In the genomic region with DNA sequence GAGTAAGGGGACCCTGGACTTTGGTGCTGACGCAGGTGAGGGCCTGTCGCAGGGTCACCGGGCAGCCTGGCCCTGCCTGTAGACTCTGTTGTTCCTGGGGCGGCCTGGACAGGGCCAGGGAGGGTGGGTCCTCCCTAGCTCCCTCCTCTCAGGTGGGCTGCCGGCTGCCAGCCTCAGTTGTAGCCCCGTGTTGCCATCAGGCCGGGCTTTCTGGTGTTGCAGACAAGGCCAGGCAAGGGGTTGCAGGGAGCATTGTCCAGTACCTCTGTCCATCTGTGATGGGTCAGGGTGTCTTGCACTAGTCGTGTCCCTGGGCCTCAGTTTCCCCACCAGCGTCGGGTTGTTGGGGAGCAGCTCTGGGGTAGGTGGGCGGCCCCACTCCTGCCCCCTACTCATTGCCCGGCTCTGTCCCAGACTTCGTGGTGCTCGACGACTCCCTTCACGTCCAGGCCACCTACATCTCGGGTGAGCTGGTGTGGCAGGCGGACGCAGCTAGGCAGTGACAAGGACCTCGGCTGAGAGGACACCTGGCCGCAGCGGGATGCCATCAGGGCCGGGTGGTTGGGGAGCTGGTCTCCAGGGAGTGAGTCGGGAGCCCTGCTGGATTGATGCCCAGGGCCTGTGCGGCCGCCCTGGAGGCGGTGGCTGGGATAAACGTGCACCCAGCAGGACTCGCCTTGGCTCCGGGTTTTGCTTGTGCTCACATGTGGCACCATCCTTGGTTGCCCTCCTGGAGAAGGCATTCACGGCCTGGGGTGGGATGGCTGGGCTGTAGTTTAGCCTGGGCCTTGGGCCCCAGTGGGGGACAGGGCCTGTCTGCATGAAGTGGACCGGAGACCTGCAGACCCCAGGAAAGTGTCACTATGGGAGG, we compare ENCODE assay signal across 12 cellular contexts. TPM values are rescaled to one million over a fixed set of nuclear protein-coding genes. Genes with fewer than 3 reads are reported as not detected.
A peak's percentile ranks its signal among the peaks of the same experiment; 100 is the strongest.
DNase-seq lines count a peak whose midpoint lies in the region; ATAC-seq, FAIRE-seq and TF ChIP-seq lines count a peak whose summit lies in the region.
"Had no signal": no experiment of that assay in that cellular context is flagged by ENCODE, and none has a peak within 500 bp of the region (broad histone marks: within the 10 kb centered on the region; RNA-seq: fewer than 3 reads in every experiment).

No MANE protein-coding gene starts in this region.

- H3K4me2 ChIP-seq in H1 (ENCODE audit: insufficient read depth in 1 of 2, low read depth in 2 of 2, low read length in 2 of 2) = no peak overlapping the region
- no peak overlapping the region for H3K4me2 ChIP-seq in neural progenitor cell

- ATAC-seq in CD4-positive, alpha-beta T cell (ENCODE audit: poor library complexity) = no peak
- ATAC-seq: activated naive CD4-positive, alpha-beta T cell treated with anti-CD3 and anti-CD28 coated beads, Interleukin-2, amount 50 U/mL, for 72 hours; esophagus mucosa had no signal

- H3K4me1 ChIP-seq in HEK293 (ENCODE audit: control insufficient read depth, insufficient read depth, low read length) (peaks cover 3% of the 10 kb centered on the region; the same call in 1 of the 2 replicates), H1 (replicated peaks in 1 of 4; ENCODE audit: control insufficient read depth in 3 of 4, insufficient read depth in 4 of 4, low read length in 3 of 4) (peaks cover 0 to 9% (median 7%) of the 10 kb centered on the region in 4 experiments; a peak in 4 of 7 replicates), neural progenitor cell (no peaks in the 10 kb centered on the region)

- H3K4me3 ChIP-seq in HEK293 (ENCODE audit: low read depth, low read length) (no peak overlapping the region), H1 (ENCODE audit: extremely low read depth in 1 of 4, insufficient read depth in 2 of 4, low read depth in 3 of 4, low read length in 4 of 4) (no peak overlapping the region), neural progenitor cell (no peak overlapping the region)

- WGBS in H1 (ENCODE audit: extremely low coverage in 1 of 2, insufficient coverage in 1 of 2, insufficient read length in 1 of 2, insufficient replicate concordance in 2 of 2, low coverage in 1 of 2, low lambda C conversion rate in 2 of 2, missing lambda C conversion rate in 1 of 2), 2 experiments = 91% methylated on average over 28 of the region's 32 CpGs; no CpG with 5 or more reads in 1 of the 2 experiments

- peak overlapping the region; percentile 82 for H3K27ac Mint-ChIP-seq in CD4-positive, alpha-beta T cell
- no peak overlapping the region for H3K27ac Mint-ChIP-seq in neural progenitor cell

- no peaks in the 10 kb centered on the region for H3K9me3 ChIP-seq in CD4-positive, alpha-beta T cell (ENCODE audit: control insufficient read depth, low read length)
- no peaks in the 10 kb centered on the region for H3K9me3 ChIP-seq in HEK293 (ENCODE audit: control insufficient read depth, insufficient read depth, low read depth, low read length)
- H3K9me3 ChIP-seq in H1 (ENCODE audit: insufficient read depth in 2 of 2, low read depth in 1 of 2, low read length in 1 of 2) = no peaks in the 10 kb centered on the region
- H3K9me3 ChIP-seq in neural progenitor cell (ENCODE audit: low read depth) = no peaks in the 10 kb centered on the region
- H3K9me3 ChIP-seq: Caco-2 had no signal

- H3K14ac ChIP-seq in H1 (ENCODE audit: insufficient read length) = no peak overlapping the region

- no peak overlapping the region for H4K5ac ChIP-seq in H1 (ENCODE audit: insufficient read length, low read depth, low read length)

- no peak overlapping the region for H4K8ac ChIP-seq in H1 (ENCODE audit: extremely low read depth, insufficient read depth, low read length)

- H2BK120ac ChIP-seq in H1 (replicated peaks; ENCODE audit: low read depth, low read length) = no peak overlapping the region

- no peak; a peak in 1 of 4 replicates for TF ChIP-seq RAD21 in H1 (IDR thresholded peaks at IDR 0.05 in 1 of 2, conservative IDR thresholded peaks at IDR 0.05 in 1 of 2; ENCODE audit: low read depth in 2 of 2, low read length in 2 of 2)

- H3K36me3 ChIP-seq in HEK293 (ENCODE audit: control insufficient read depth in 2 of 2, insufficient read depth in 1 of 2, low read length in 2 of 2) = peaks cover 0 to 61% of the 10 kb centered on the region in 2 experiments; a peak in 1 of 3 replicates
- H3K36me3 ChIP-seq in H1 (ENCODE audit: control insufficient read depth in 2 of 4, insufficient read depth in 4 of 4, low read length in 3 of 4) = peaks cover 5 to 20% (median 10%) of the 10 kb centered on the region in 4 experiments; a peak in 7 of 8 replicates
- no peaks in the 10 kb centered on the region for H3K36me3 ChIP-seq in neural progenitor cell

- H3K9me3 Mint-ChIP-seq in CD4-positive, alpha-beta T cell = no peaks in the 10 kb centered on the region
- no peaks in the 10 kb centered on the region for H3K9me3 Mint-ChIP-seq in neural progenitor cell
- H3K9me3 Mint-ChIP-seq: activated naive CD4-positive, alpha-beta T cell treated with anti-CD3 and anti-CD28 coated beads, Interleukin-2, amount 50 U/mL, for 72 hours had no signal

- H3F3A ChIP-seq in neural progenitor cell (ENCODE audit: low read depth) = peaks cover 11% of the 10 kb centered on the region

- H3K23me2 ChIP-seq in H1 (ENCODE audit: low read depth, low read length) = peaks cover 14% of the 10 kb centered on the region

- H3K79me1 ChIP-seq in H1 (ENCODE audit: low read depth, low read length) = no peaks in the 10 kb centered on the region

- H3K79me2 ChIP-seq in H1 (ENCODE audit: control insufficient read depth in 1 of 2, insufficient read depth in 2 of 2, low read length in 2 of 2) (no peaks in the 10 kb centered on the region), neural progenitor cell (ENCODE audit: low read depth) (no peaks in the 10 kb centered on the region)

- H3K4me1 Mint-ChIP-seq in CD4-positive, alpha-beta T cell (ENCODE audit: low read depth) = peaks cover 25% of the 10 kb centered on the region
- peaks cover 13% of the 10 kb centered on the region for H3K4me1 Mint-ChIP-seq in neural progenitor cell

- no peak overlapping the region for H3K23ac ChIP-seq in H1 (ENCODE audit: insufficient read length)

- TF ChIP-seq CTCF in CD4-positive, alpha-beta T cell (IDR thresholded peaks at IDR 0.05) = no peak
- no peak; the same call in 1 of the 2 replicates for TF ChIP-seq CTCF in HEK293 (tag by site-specific recombination; IDR thresholded peaks at IDR 0.05)
- TF ChIP-seq CTCF in H1 (IDR thresholded peaks at IDR 0.05; ENCODE audit: control extremely low read depth in 1 of 3, insufficient read depth in 1 of 3, low read depth in 1 of 3, low read length in 3 of 3) = peak; percentile 15 to 39 (median 22); a peak in 3 of 4 replicates
- TF ChIP-seq CTCF in neural progenitor cell (IDR thresholded peaks at IDR 0.05) = no peak

- FAIRE-seq in H1 (lab: Jason Lieb, UNC) = no peak

- no peak overlapping the region for H3K4ac ChIP-seq in H1 (replicated peaks; ENCODE audit: insufficient read length, low read depth, low read length)

- H3K18ac ChIP-seq in H1 (ENCODE audit: extremely low read depth, low read length) = no peak overlapping the region

- H3K27me3 Mint-ChIP-seq in CD4-positive, alpha-beta T cell = peaks cover 8% of the 10 kb centered on the region
- H3K27me3 Mint-ChIP-seq in neural progenitor cell (ENCODE audit: insufficient read depth, low read depth) = peaks cover 17% of the 10 kb centered on the region

- in situ Hi-C loops in KBM-7 (cut with MboI; ENCODE audit: low pct_unique_long_range_greater_than_20kb, low sequenced_read_pairs) = no loop called here

- H4K91ac ChIP-seq in H1 (replicated peaks; ENCODE audit: insufficient read length, low read length) = no peak overlapping the region

- no peak overlapping the region for H3K56ac ChIP-seq in H1 (replicated peaks; ENCODE audit: insufficient read length, low read depth, low read length)

- POLR2A ChIA-PET in CD4-positive, alpha-beta T cell (lab: Charles Lee) = interaction anchor here (0.8 to 4.2 kb wide), 3 partner anchors 10 to 15 kb away, joined by 3 to 135 read pairs (median 7); a partner anchor contains a TSS
- POLR2A ChIA-PET in HEK293 (lab: Yijun Ruan, JAX) (interaction anchor here (1.0 kb wide), 1 partner anchor 9 kb away, joined by 3 read pairs; a partner anchor contains a TSS), H1 (lab: Charles Lee; ENCODE audit: partially characterized antibody) (interaction anchor here (1.7 to 5.6 kb wide), 2 partner anchors 8 to 375 kb away, joined by 3 to 108 read pairs; a partner anchor contains a TSS)

- no peak for DNase-seq in CD4-positive, alpha-beta T cell
- DNase-seq in H1 (ENCODE audit: low read depth in 1 of 2, low spot score in 2 of 2) (no peak), neural progenitor cell (ENCODE audit: low spot score) (no peak), occipital lobe (lab: John Stamatoyannopoulos, UW) (no peak), KBM-7 (no peak), medulla oblongata (ENCODE audit: extremely low spot score) (no peak)
- DNase-seq: Caco-2, midbrain, retina had no signal

- CTCF ChIA-PET in CD4-positive, alpha-beta T cell (lab: Charles Lee) = no interaction called here
- CTCF ChIA-PET in HEK293 (lab: Yijun Ruan, JAX) (no interaction called here), H1 (lab: Charles Lee; ENCODE audit: partially characterized antibody) (interaction anchor here (0.7 to 1.1 kb wide), 4 partner anchors 15 to 90 kb away, joined by 3 to 5 read pairs (median 4); no protein-coding TSS in a partner anchor)

- H3K9ac ChIP-seq in H1 (replicated peaks in 1 of 4; ENCODE audit: extremely low read depth in 1 of 4, low read depth in 3 of 4, low read length in 3 of 4) = no peak overlapping the region
- H3K9ac ChIP-seq in neural progenitor cell = no peak overlapping the region

- H2AFZ ChIP-seq in H1 (ENCODE audit: low read length) (no peak overlapping the region), neural progenitor cell (replicated peaks) (no peak overlapping the region)

- TF ChIP-seq POLR2A in H1 (IDR thresholded peaks at IDR 0.05; ENCODE audit: control extremely low read depth in 1 of 2, low read depth in 2 of 2, low read length in 2 of 2) = no peak

- peaks cover 57% of the 10 kb centered on the region for H3K36me3 Mint-ChIP-seq in CD4-positive, alpha-beta T cell (ENCODE audit: low read depth)
- H3K36me3 Mint-ChIP-seq in neural progenitor cell = no peaks in the 10 kb centered on the region

- peaks cover 0 to 17% of the 10 kb centered on the region in 2 experiments for H4K20me1 ChIP-seq in H1 (replicated peaks in 1 of 2; ENCODE audit: control insufficient read depth in 1 of 2, insufficient read depth in 2 of 2, low read length in 2 of 2)
- H4K20me1 ChIP-seq in neural progenitor cell (ENCODE audit: low read depth) = no peaks in the 10 kb centered on the region

- TF ChIP-seq EP300 in H1 (IDR thresholded peaks at IDR 0.05; ENCODE audit: borderline replicate concordance in 1 of 2, low read depth in 2 of 2, low read length in 2 of 2) = no peak

- intact Hi-C loops in CD4-positive, alpha-beta T cell (cut with DNase I, micrococcal nuclease) = no loop called here

- no peak overlapping the region for H2BK20ac ChIP-seq in H1 (ENCODE audit: low read length)

- H2BK12ac ChIP-seq in H1 (ENCODE audit: low read depth, low read length) = no peak overlapping the region

- no peak overlapping the region for H3K27ac ChIP-seq in CD4-positive, alpha-beta T cell (ENCODE audit: low read depth, low read length)
- H3K27ac ChIP-seq in HEK293 (ENCODE audit: extremely low read depth, low read depth, low read length) (no peak overlapping the region), H1 (ENCODE audit: low read depth, low read length) (no peak overlapping the region), neural progenitor cell (no peak overlapping the region)

- no peak overlapping the region; the same call in 1 of the 2 replicates for H2BK5ac ChIP-seq in H1 (ENCODE audit: low read depth, low read length)

- H3K27me3 ChIP-seq in CD4-positive, alpha-beta T cell (ENCODE audit: control insufficient read depth, insufficient read depth, low read length) = no peaks in the 10 kb centered on the region
- H3K27me3 ChIP-seq in H1 (replicated peaks in 1 of 4; ENCODE audit: control insufficient read depth in 3 of 4, extremely low read depth in 1 of 4, insufficient read depth in 3 of 4, low read length in 3 of 4) (no peaks in the 10 kb centered on the region), neural progenitor cell (peaks cover 13% of the 10 kb centered on the region)

- H2BK15ac ChIP-seq in H1 (ENCODE audit: low read length) = no peak overlapping the region

- H2AK5ac ChIP-seq in H1 (ENCODE audit: low read depth, low read length) = no peak overlapping the region

- H3K4me3 Mint-ChIP-seq in CD4-positive, alpha-beta T cell = peak overlapping the region; percentile 48
- H3K4me3 Mint-ChIP-seq in neural progenitor cell = peak overlapping the region; percentile 35

RNA-seq across cellular contexts. Expression of a gene that starts 1.9 kb away (rescaled TPM):
- total RNA-seq in CD4-positive, alpha-beta T cell = 1 to 10 TPM; 1.0 to 1.8 TPM
- not detected in 2 replicates for total RNA-seq in H1 (2021; fragmentation: NEBNext Ultra II Directional; extraction: Animal tissue kit (Norgen Biotek cat#: 25700))
- polyA plus RNA-seq in H1 (2011; rRNA removed) = 0.08 TPM in 1 of 2 replicates, not detected in the other
- 0.05 TPM for polyA plus RNA-seq in H1 (2011; cell fraction: cytosol; rRNA removed)
- 0.11 TPM for polyA plus RNA-seq in H1 (2011; cell fraction: nucleus; rRNA removed)
- 6.9 to 11.1 TPM (median 8.1 TPM) in 3 of 4 replicates, not detected in the other for polyA plus RNA-seq in H1 (2012, experiment 1 of 2)
- polyA plus RNA-seq in H1 (2012, experiment 2 of 2) = 6.9 TPM
- polyA plus RNA-seq in H1 (2013, experiment 1 of 2) = not detected
- not detected for polyA plus RNA-seq in H1 (2013, experiment 2 of 2)
- 0.32 TPM in 1 of 2 replicates, not detected in the other for polyA minus RNA-seq in H1 (2011; rRNA and poly(A)+ RNA removed)
- not detected for polyA minus RNA-seq in H1 (2011; cell fraction: cytosol; rRNA and poly(A)+ RNA removed)
- polyA minus RNA-seq in H1 (2011; cell fraction: nucleus; rRNA and poly(A)+ RNA removed) = 3.1 TPM
- 0.09 TPM in 1 of 2 replicates, not detected in the other for total RNA-seq in neural progenitor cell (ENCODE audit: low replicate concordance)
- total RNA-seq in occipital lobe = 0.16 TPM
- total RNA-seq: esophagus mucosa had no signal

RNA-seq across cellular contexts. Expression of a gene that starts 8.5 kb away (rescaled TPM):
- total RNA-seq in CD4-positive, alpha-beta T cell = 10 to 100 TPM; 46.1 to 51.1 TPM
- 27.8 and 28.0 TPM in 2 replicates for total RNA-seq in H1 (2021; fragmentation: NEBNext Ultra II Directional; extraction: Animal tissue kit (Norgen Biotek cat#: 25700))
- polyA plus RNA-seq in H1 (2011; rRNA removed) = 13.8 and 17.1 TPM in 2 replicates
- polyA plus RNA-seq in H1 (2011; cell fraction: cytosol; rRNA removed) = 15.6 TPM
- polyA plus RNA-seq in H1 (2011; cell fraction: nucleus; rRNA removed) = 22.5 TPM
- 12.5 to 17.7 TPM (median 16.7 TPM) in 4 replicates for polyA plus RNA-seq in H1 (2012, experiment 1 of 2)
- 5.3 TPM for polyA plus RNA-seq in H1 (2012, experiment 2 of 2)
- 11.7 TPM for polyA plus RNA-seq in H1 (2013, experiment 1 of 2)
- polyA plus RNA-seq in H1 (2013, experiment 2 of 2) = 11.2 TPM
- polyA minus RNA-seq in H1 (2011; rRNA and poly(A)+ RNA removed) = 28.8 and 34.6 TPM in 2 replicates
- 22.6 TPM for polyA minus RNA-seq in H1 (2011; cell fraction: cytosol; rRNA and poly(A)+ RNA removed)
- 28.4 TPM for polyA minus RNA-seq in H1 (2011; cell fraction: nucleus; rRNA and poly(A)+ RNA removed)
- total RNA-seq in neural progenitor cell (ENCODE audit: low replicate concordance) (13.6 and 13.9 TPM in 2 replicates), occipital lobe (30.9 TPM)

RNA-seq across cellular contexts. Expression of a gene that starts 9.1 kb away (rescaled TPM):
- 100 to 1,000 TPM; 171 to 177 TPM for total RNA-seq in CD4-positive, alpha-beta T cell
- 43.0 and 45.0 TPM in 2 replicates for total RNA-seq in H1 (2021; fragmentation: NEBNext Ultra II Directional; extraction: Animal tissue kit (Norgen Biotek cat#: 25700))
- 54.6 and 77.1 TPM in 2 replicates for polyA plus RNA-seq in H1 (2011; rRNA removed)
- 63.4 TPM for polyA plus RNA-seq in H1 (2011; cell fraction: cytosol; rRNA removed)
- 345 TPM for polyA plus RNA-seq in H1 (2011; cell fraction: nucleus; rRNA removed)
- 36.6 to 63.3 TPM (median 57.3 TPM) in 4 replicates for polyA plus RNA-seq in H1 (2012, experiment 1 of 2)
- polyA plus RNA-seq in H1 (2012, experiment 2 of 2) = 26.8 TPM
- 19.9 TPM for polyA plus RNA-seq in H1 (2013, experiment 1 of 2)
- polyA plus RNA-seq in H1 (2013, experiment 2 of 2) = 18.3 TPM
- 15.9 and 28.8 TPM in 2 replicates for polyA minus RNA-seq in H1 (2011; rRNA and poly(A)+ RNA removed)
- polyA minus RNA-seq in H1 (2011; cell fraction: cytosol; rRNA and poly(A)+ RNA removed) = 36.0 TPM
- polyA minus RNA-seq in H1 (2011; cell fraction: nucleus; rRNA and poly(A)+ RNA removed) = 89.1 TPM
- total RNA-seq in neural progenitor cell (ENCODE audit: low replicate concordance) = 11.7 and 39.2 TPM in 2 replicates
- total RNA-seq in occipital lobe = 12.9 TPM

RNA-seq across cellular contexts. Expression of a gene that starts 15.5 kb away (rescaled TPM):
- total RNA-seq in CD4-positive, alpha-beta T cell = 100 to 1,000 TPM; 224 to 234 TPM
- 176 and 199 TPM in 2 replicates for total RNA-seq in H1 (2021; fragmentation: NEBNext Ultra II Directional; extraction: Animal tissue kit (Norgen Biotek cat#: 25700))
- polyA plus RNA-seq in H1 (2011; rRNA removed) = 125 and 218 TPM in 2 replicates
- polyA plus RNA-seq in H1 (2011; cell fraction: cytosol; rRNA removed) = 35.7 TPM
- polyA plus RNA-seq in H1 (2011; cell fraction: nucleus; rRNA removed) = 80.2 TPM
- 161 to 288 TPM (median 238 TPM) in 4 replicates for polyA plus RNA-seq in H1 (2012, experiment 1 of 2)
- 371 TPM for polyA plus RNA-seq in H1 (2012, experiment 2 of 2)
- polyA plus RNA-seq in H1 (2013, experiment 1 of 2) = 359 TPM
- 478 TPM for polyA plus RNA-seq in H1 (2013, experiment 2 of 2)
- 15.2 and 20.3 TPM in 2 replicates for polyA minus RNA-seq in H1 (2011; rRNA and poly(A)+ RNA removed)
- 225 TPM for polyA minus RNA-seq in H1 (2011; cell fraction: cytosol; rRNA and poly(A)+ RNA removed)
- polyA minus RNA-seq in H1 (2011; cell fraction: nucleus; rRNA and poly(A)+ RNA removed) = 36.2 TPM
- total RNA-seq in neural progenitor cell (ENCODE audit: low replicate concordance) (11.6 and 44.3 TPM in 2 replicates), occipital lobe (11.7 TPM)

RNA-seq across cellular contexts. Expression of a gene that starts 54.4 kb away (rescaled TPM):
- total RNA-seq in CD4-positive, alpha-beta T cell = 1 to 10 TPM; 1.2 to 2.1 TPM
- total RNA-seq in H1 (2021; fragmentation: NEBNext Ultra II Directional; extraction: Animal tissue kit (Norgen Biotek cat#: 25700)) = 18.6 and 21.5 TPM in 2 replicates
- 8.7 and 13.3 TPM in 2 replicates for polyA plus RNA-seq in H1 (2011; rRNA removed)
- 9.4 TPM for polyA plus RNA-seq in H1 (2011; cell fraction: cytosol; rRNA removed)
- polyA plus RNA-seq in H1 (2011; cell fraction: nucleus; rRNA removed) = 22.2 TPM
- 7.7 to 10.3 TPM (median 9.2 TPM) in 4 replicates for polyA plus RNA-seq in H1 (2012, experiment 1 of 2)
- 4.2 TPM for polyA plus RNA-seq in H1 (2012, experiment 2 of 2)
- polyA plus RNA-seq in H1 (2013, experiment 1 of 2) = 7.5 TPM
- 7.0 TPM for polyA plus RNA-seq in H1 (2013, experiment 2 of 2)
- 13.1 and 14.6 TPM in 2 replicates for polyA minus RNA-seq in H1 (2011; rRNA and poly(A)+ RNA removed)
- polyA minus RNA-seq in H1 (2011; cell fraction: cytosol; rRNA and poly(A)+ RNA removed) = 15.0 TPM
- polyA minus RNA-seq in H1 (2011; cell fraction: nucleus; rRNA and poly(A)+ RNA removed) = 13.0 TPM
- total RNA-seq in neural progenitor cell (ENCODE audit: low replicate concordance) = 8.2 and 11.9 TPM in 2 replicates
- 22.3 TPM for total RNA-seq in occipital lobe

Comparison
In these comparisons a context has a peak if more than half of its experiments do, and no peak if none do; other contexts are left out.
1. CTCF ChIP-seq: peak in H1 (3 of 3); none in CD4-positive, alpha-beta T cell (single experiment), HEK293 (single experiment) and neural progenitor cell (single experiment).